26 cellular contexts compared by ENCODE assay signal in the genomic region with DNA sequence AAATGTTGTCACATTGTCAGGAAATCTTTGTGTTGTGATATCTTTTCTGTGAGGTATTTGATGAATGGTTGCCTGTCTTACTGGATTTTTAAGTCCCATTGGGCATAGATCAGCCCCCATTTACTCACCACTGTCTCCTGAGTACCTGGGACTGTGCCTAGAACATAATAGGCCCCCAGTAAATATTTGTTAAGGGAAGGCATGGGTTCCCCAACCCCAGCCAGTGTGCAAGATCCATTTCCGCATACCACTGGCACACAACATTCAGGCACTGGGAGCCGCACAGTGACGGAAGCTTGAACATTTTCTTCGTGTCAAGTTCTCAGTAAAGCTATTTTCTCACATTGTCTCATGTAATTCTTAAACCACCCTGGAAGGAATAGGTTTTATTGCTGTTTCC.
"Had no signal": no experiment of that assay in that cellular context is flagged by ENCODE, and none has a peak within 500 bp of the region (broad histone marks: within the 10 kb centered on the region; RNA-seq: fewer than 3 reads in every experiment).

No MANE protein-coding gene starts in this region.

- H3K27me3 ChIP-seq: stomach, suprapubic skin, testis, thyroid gland, tibial artery, tibial nerve, transverse colon, upper lobe of left lung, upper lobe of right lung, uterus, vagina had no signal

- H3K4me1 ChIP-seq: stomach, suprapubic skin, testis, tibial artery, tibial nerve, transverse colon, upper lobe of left lung, upper lobe of right lung, uterus, vagina had no signal

- DNase-seq: stimulated activated CD4-positive, alpha-beta T cell treated with anti-CD3 and anti-CD28 coated beads, Interleukin-2, amount 100 ng/mL, for 48 hours; stimulated activated CD4-positive, alpha-beta T cell treated with anti-CD3 and anti-CD28 coated beads, Interleukin-4, amount 100 ng/mL, for 1 hour; stimulated activated CD4-positive, alpha-beta T cell treated with anti-CD3 and anti-CD28 coated beads, Interleukin-4, amount 100 ng/mL, for 24 hours; stimulated activated CD4-positive, alpha-beta T cell treated with anti-CD3 and anti-CD28 coated beads, Interleukin-4, amount 100 ng/mL, for 4 hours; stimulated activated CD8-positive, alpha-beta memory T cell treated with anti-CD3 and anti-CD28 coated beads, Interleukin-4, amount 100 ng/mL, for 48 hours; stimulated activated naive B cell treated with anti-CD40 and anti-IgM and Interleukin-4, amounts not matched to agents 10 μg/mL and 1 μg/mL and 100 μg/mL, for 72 hours; stimulated activated naive CD4-positive, alpha-beta T cell; stimulated activated naive CD4-positive, alpha-beta T cell treated with Interleukin-2 at 50 U/mL for 16 hours; stimulated activated naive CD8-positive, alpha-beta T cell treated with anti-CD3 and anti-CD28 coated beads, Interleukin-15, amount 100 ng/mL, for 72 hours; stimulated activated naive CD8-positive, alpha-beta T cell treated with anti-CD3 and anti-CD28 coated beads, Interleukin-15, Interleukin-2, amounts not matched to agents 100 U/mL and 50 U/mL, for 24 hours; stomach; substantia nigra; testis; thyroid gland; tibial artery; transverse colon; trophoblast cell; upper lobe of left lung; upper lobe of right lung; uterus had no signal

- H3K27ac ChIP-seq: stomach, suprapubic skin, testis, thoracic aorta, thyroid gland, tibial artery, tibial nerve, transverse colon, upper lobe of left lung, upper lobe of right lung, uterus, vagina had no signal

- ATAC-seq: stimulated activated effector memory CD8-positive, alpha-beta T cell treated with anti-CD3 and anti-CD28 coated beads, Interleukin-12 subunit alpha, Interleukin-12 subunit beta, amount 100 ng/mL, for 72 hours; stimulated activated memory B cell treated with anti-CD40 and anti-IgM and Interleukin-4, amounts not matched to agents 10 μg/mL and 1 μg/mL and 100 μg/mL, for 72 hours; stimulated activated naive B cell treated with anti-CD40 and anti-IgM and Interleukin-4, amounts not matched to agents 10 μg/mL and 1 μg/mL and 100 μg/mL, for 72 hours; stimulated activated naive CD8-positive, alpha-beta T cell treated with anti-CD3 and anti-CD28 coated beads, Interleukin-15, amount 100 ng/mL, for 72 hours; stimulated activated naive CD8-positive, alpha-beta T cell treated with anti-CD3 and anti-CD28 coated beads, Interleukin-15, Interleukin-2, amounts not matched to agents 100 U/mL and 50 U/mL, for 24 hours; upper lobe of right lung had no signal

- H3K36me3 ChIP-seq: stomach, suprapubic skin, thoracic aorta, thyroid gland, tibial artery, tibial nerve, transverse colon, upper lobe of left lung, upper lobe of right lung, uterus, vagina had no signal

- H3K4me3 ChIP-seq: stomach, suprapubic skin, testis, thoracic aorta, thyroid gland, tibial artery, tibial nerve, transverse colon, upper lobe of left lung, upper lobe of right lung, uterus, vagina had no signal

- H3K9me3 ChIP-seq: stomach, suprapubic skin, testis, thoracic aorta, thyroid gland, tibial artery, tibial nerve, transverse colon, upper lobe of left lung, upper lobe of right lung, uterus, vagina had no signal
